Comparison of ENCODE assay signal across 19 cellular contexts in genomic region chr10:44206127-44206818, GRCh38.
DNase-seq lines count a peak whose midpoint lies in the region; ATAC-seq and TF ChIP-seq lines count a peak whose summit lies in the region.
"Had no signal": no experiment of that assay in that cellular context is flagged by ENCODE, and none has a peak within 500 bp of the region (broad histone marks: within the 10 kb centered on the region; RNA-seq: fewer than 3 reads in every experiment).

No MANE protein-coding gene starts in this region.

- BruUV-seq in IMR-90 (replicated peaks; lab: Mats Ljungman, UMichigan) = no TSS peak

- H3K4me1 Mint-ChIP-seq in naive thymus-derived CD8-positive, alpha-beta T cell = no peaks in the 10 kb centered on the region
- H3K4me1 Mint-ChIP-seq: CD4-positive, CD25-positive, alpha-beta regulatory T cell had no signal

- no peak overlapping the region for H3K14ac ChIP-seq in IMR-90 (replicated peaks; ENCODE audit: low read depth, low read length)

- peaks cover 31% of the 10 kb centered on the region for H3K27me3 ChIP-seq in IMR-90 (ENCODE audit: control insufficient read depth, insufficient read depth, low read length)
- H3K27me3 ChIP-seq in spleen (replicated peaks in 1 of 7) = no peaks in the 10 kb centered on the region
- H3K27me3 ChIP-seq: MG63 had no signal

- TF ChIP-seq RAD21 in IMR-90 (IDR thresholded peaks at IDR 0.05; ENCODE audit: low read length) = no peak

- H3K4me1 ChIP-seq in IMR-90 (ENCODE audit: control insufficient read depth, insufficient read depth, low read length) = no peaks in the 10 kb centered on the region; the same call in 1 of the 2 replicates
- H3K4me1 ChIP-seq in spleen = peaks cover 0 to 10% (median 0%) of the 10 kb centered on the region in 6 donors
- H3K4me1 ChIP-seq: Caco-2 had no signal

- no peaks in the 10 kb centered on the region for H3K79me1 ChIP-seq in IMR-90 (ENCODE audit: low read depth in 1 of 2, low read length in 2 of 2)

- H3K4me2 ChIP-seq in IMR-90 (ENCODE audit: low read depth, low read length) = no peak overlapping the region

- H3K4me3 ChIP-seq in IMR-90 (ENCODE audit: insufficient read depth, low read depth, low read length) = no peak overlapping the region
- H3K4me3 ChIP-seq in fibroblast of villous mesenchyme (ENCODE audit: low read depth, low read length) = no peak overlapping the region
- no peak overlapping the region for H3K4me3 ChIP-seq in spleen
- H3K4me3 ChIP-seq: GM12878, MG63, SK-N-MC had no signal

- H3K27ac ChIP-seq in IMR-90 (ENCODE audit: insufficient read depth, low read length) (no peak overlapping the region), spleen (no peak overlapping the region)
- H3K27ac ChIP-seq: SK-N-MC had no signal

- peaks cover 3% of the 10 kb centered on the region; the same call in 1 of the 2 replicates for H3K9me3 ChIP-seq in IMR-90 (ENCODE audit: control insufficient read depth, insufficient read depth, low read length)
- H3K9me3 ChIP-seq in spleen = peaks cover 0 to 14% (median 0%) of the 10 kb centered on the region in 8 donors
- H3K9me3 ChIP-seq: Caco-2 had no signal

- H4K8ac ChIP-seq in IMR-90 (ENCODE audit: low read depth in 2 of 2, low read length in 2 of 2) = no peak overlapping the region

- H3K4me3 Mint-ChIP-seq in naive thymus-derived CD8-positive, alpha-beta T cell = no peak overlapping the region
- H3K4me3 Mint-ChIP-seq: CD4-positive, CD25-positive, alpha-beta regulatory T cell had no signal

- ATAC-seq in IMR-90 (ENCODE audit: low read depth) = no peak
- ATAC-seq in GM21717 (IDR thresholded peaks at IDR 0.05; ENCODE audit: unreplicated experiment) = no peak
- no peak for ATAC-seq in naive thymus-derived CD8-positive, alpha-beta T cell
- ATAC-seq: GM12878, Panc1, Right ventricle myocardium inferior had no signal

- H2BK120ac ChIP-seq in IMR-90 (ENCODE audit: low read depth, low read length) = no peak overlapping the region

- H3K9me1 ChIP-seq in IMR-90 (ENCODE audit: insufficient read depth, low read length) = no peaks in the 10 kb centered on the region

- H3K9me3 Mint-ChIP-seq in naive thymus-derived CD8-positive, alpha-beta T cell = peaks cover 0 to 18% (median 6%) of the 10 kb centered on the region in 9 donors

- H3K36me3 ChIP-seq in IMR-90 (ENCODE audit: control insufficient read depth, insufficient read depth, low read length) (no peaks in the 10 kb centered on the region), spleen (no peaks in the 10 kb centered on the region)
- H3K36me3 ChIP-seq: MG63 had no signal

- TF ChIP-seq CTCF in IMR-90 (conservative IDR thresholded peaks at IDR 0.05; ENCODE audit: low read depth, low read length) (no peak), fibroblast of villous mesenchyme (IDR thresholded peaks at IDR 0.05; ENCODE audit: insufficient read depth, low read depth, low read length) (no peak), spleen (IDR thresholded peaks at IDR 0.05 in 8 of 11, conservative IDR thresholded peaks at IDR 0.05 in 3 of 11) (no peak)

- H3K36me3 Mint-ChIP-seq in naive thymus-derived CD8-positive, alpha-beta T cell = no peaks in the 10 kb centered on the region
- H3K36me3 Mint-ChIP-seq: CD4-positive, CD25-positive, alpha-beta regulatory T cell had no signal

- in situ Hi-C loops in IMR-90 (cut with MboI; ENCODE audit: low sequenced_read_pairs) = no loop called here

- intact Hi-C loops in IMR-90 (cut with micrococcal nuclease) = no loop called here
- intact Hi-C loops in spleen (cut with DNase I; ENCODE audit: low total_unique reads) = no loop called here

- no peak overlapping the region for H3K23ac ChIP-seq in IMR-90 (ENCODE audit: low read depth, low read length)

- H4K20me1 ChIP-seq in IMR-90 (ENCODE audit: insufficient read depth, low read length) = no peaks in the 10 kb centered on the region

- WGBS in IMR-90 (ENCODE audit: extremely low coverage in 2 of 2, insufficient read length in 1 of 2), 2 experiments = 63% methylated on average over 15 of the region's 25 CpGs; no CpG with 5 or more reads in 1 of the 2 experiments
- WGBS in spleen, 5 donors = 86 to 93% (median 92%) methylated on average over 18 to 25 of the region's 25 CpGs

- TF ChIP-seq POLR2A in IMR-90 (IDR thresholded peaks at IDR 0.05; ENCODE audit: low read depth, low read length) = no peak
- TF ChIP-seq POLR2A in spleen (IDR thresholded peaks at IDR 0.05) = no peak

- H3K4ac ChIP-seq in IMR-90 (ENCODE audit: low read depth, low read length) = no peak overlapping the region

- peaks cover 2 to 11% (median 5%) of the 10 kb centered on the region in 5 donors for H3K27me3 Mint-ChIP-seq in naive thymus-derived CD8-positive, alpha-beta T cell
- H3K27me3 Mint-ChIP-seq: CD4-positive, CD25-positive, alpha-beta regulatory T cell had no signal

- no peak overlapping the region for H2BK15ac ChIP-seq in IMR-90 (ENCODE audit: low read depth, low read length)

- H2AFZ ChIP-seq in IMR-90 (replicated peaks; ENCODE audit: low read length, poor library complexity) = no peak overlapping the region

- dilution Hi-C loops in IMR-90 (cut with HindIII; ENCODE audit: low sequenced_read_pairs, unreplicated experiment) = no loop called here

- H3K56ac ChIP-seq in IMR-90 (ENCODE audit: extremely low read depth, insufficient read depth, low read length) = no peak overlapping the region

- no peak overlapping the region for H2BK5ac ChIP-seq in IMR-90 (ENCODE audit: low read depth, low read length, poor library complexity, severe bottlenecking)

- no peak overlapping the region for H3K18ac ChIP-seq in IMR-90 (ENCODE audit: low read depth, low read length)

- H2AK5ac ChIP-seq in IMR-90 (ENCODE audit: low read depth, low read length) = no peak overlapping the region

- no peak overlapping the region for H2AK9ac ChIP-seq in IMR-90 (replicated peaks; ENCODE audit: low read depth, low read length, poor library complexity)

- POLR2A ChIA-PET in IMR-90 (lab: Charles Lee; ENCODE audit: unreplicated experiment) = no interaction called here
- POLR2A ChIA-PET in naive thymus-derived CD8-positive, alpha-beta T cell (lab: Charles Lee) = no interaction called here

- no peak overlapping the region for H4K5ac ChIP-seq in IMR-90 (ENCODE audit: low read depth, low read length)

- CTCF ChIA-PET in IMR-90 (lab: Yijun Ruan, JAX) = no interaction called here

- no peak overlapping the region for H3K27ac Mint-ChIP-seq in naive thymus-derived CD8-positive, alpha-beta T cell
- H3K27ac Mint-ChIP-seq: CD4-positive, CD25-positive, alpha-beta regulatory T cell had no signal

- DNase-seq in EH (ENCODE audit: low read depth) = peak; percentile 87
- DNase-seq in IMR-90 = peak; percentile 23
- DNase-seq in fibroblast of villous mesenchyme (ENCODE audit: low read depth) = peak; percentile 4
- peak; percentile 65 for DNase-seq in spleen
- no peak for DNase-seq in naive thymus-derived CD8-positive, alpha-beta T cell
- no peak for DNase-seq in stimulated activated naive CD4-positive, alpha-beta T cell treated with Interleukin-2 at 50 U/mL for 16 hours (lab: John Stamatoyannopoulos, UW)
- DNase-seq: Caco-2; CD4-positive, CD25-positive, alpha-beta regulatory T cell; Karpas-422; MG63; NCI-H1105; NCI-H1694; NCI-H2227 treated with DMSO at 0.1 percent for 48 hours; NCI-H524 had no signal

- no peak overlapping the region for H3K9ac ChIP-seq in IMR-90 (ENCODE audit: low read depth, low read length)

- H2BK20ac ChIP-seq in IMR-90 (ENCODE audit: low read depth, low read length) = no peak overlapping the region

- H4K91ac ChIP-seq in IMR-90 (ENCODE audit: insufficient read depth, low read depth, low read length) = no peak overlapping the region

TF ChIP-seq in IMR-90, 13 proteins besides CTCF, POLR2A, EP300 and RAD21:
- TF ChIP-seq CHD1 (IDR thresholded peaks at IDR 0.05; ENCODE audit: low read depth, low read length) (no peak), CEBPB (IDR thresholded peaks at IDR 0.05; ENCODE audit: low read depth, low read length) (no peak), FOS (IDR thresholded peaks at IDR 0.05; ENCODE audit: low read depth, low read length) (no peak), USF2 (IDR thresholded peaks at IDR 0.05; ENCODE audit: low read depth, low read length) (no peak), BHLHE40 (IDR thresholded peaks at IDR 0.05; ENCODE audit: low read depth, low read length) (no peak), MAFK (IDR thresholded peaks at IDR 0.05; ENCODE audit: low read depth, low read length) (no peak)

Comparison
In these comparisons a context has a peak if more than half of its experiments do, and no peak if none do; other contexts are left out.
1. DNase-seq: peak in EH (single experiment), IMR-90 (single experiment), fibroblast of villous mesenchyme (single experiment) and spleen (single experiment); none in naive thymus-derived CD8-positive, alpha-beta T cell (0 of 10) and stimulated activated naive CD4-positive, alpha-beta T cell treated with Interleukin-2 at 50 U/mL for 16 hours (single experiment).